ENCODE assay signal across 8 cellular contexts in the genomic region with DNA sequence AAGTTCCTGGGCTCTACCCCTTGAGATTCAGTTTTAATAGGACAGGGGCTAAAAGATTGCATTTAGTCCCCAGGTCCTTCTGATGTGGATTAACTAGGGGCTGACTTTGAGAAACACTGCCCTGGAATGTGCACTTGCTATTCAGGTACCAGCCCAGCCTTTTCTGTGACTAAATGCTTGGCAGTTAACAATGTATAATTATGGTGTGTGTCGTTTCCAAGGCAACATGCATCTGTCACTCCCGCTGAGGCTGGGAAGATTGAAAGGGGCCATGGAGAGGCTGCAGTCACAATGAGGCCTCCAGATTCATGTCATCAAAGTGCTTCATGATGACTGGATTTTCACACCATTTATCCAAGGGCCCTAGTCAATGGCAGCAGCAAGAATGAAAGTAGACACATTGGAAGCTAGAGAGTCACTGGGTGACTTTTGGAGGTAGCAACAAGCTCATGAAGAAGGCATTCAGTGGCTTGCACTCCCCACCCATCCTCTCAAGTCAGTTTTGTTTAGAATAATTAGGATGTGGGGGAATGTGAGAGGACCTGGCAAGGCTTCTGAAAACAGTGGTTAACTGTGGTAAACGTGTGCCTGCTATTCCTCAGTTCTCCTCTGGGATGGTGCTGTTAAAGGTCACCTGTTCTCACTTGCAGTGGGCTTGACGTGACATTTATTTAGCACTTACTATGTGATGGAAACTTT. TPM values are rescaled to one million over a fixed set of nuclear protein-coding genes. Genes with fewer than 3 reads are reported as not detected.
DNase-seq lines count a peak whose midpoint lies in the region; ATAC-seq and TF ChIP-seq lines count a peak whose summit lies in the region.

No MANE protein-coding gene starts in this region.

- H3K9me3 Mint-ChIP-seq in activated naive CD8-positive, alpha-beta T cell treated with anti-CD3 and anti-CD28 coated beads, Interleukin-2, amount 50 U/mL, for 24 hours: no peaks in the 10 kb centered on the region
- no peaks in the 10 kb centered on the region for H3K9me3 Mint-ChIP-seq in activated naive CD8-positive, alpha-beta T cell treated with anti-CD3 and anti-CD28 coated beads for 36 hours
- H3K9me3 Mint-ChIP-seq in glutamatergic neuron (ENCODE audit: unreplicated experiment): no peaks in the 10 kb centered on the region
- H3K9me3 Mint-ChIP-seq in stimulated activated effector memory CD8-positive, alpha-beta T cell treated with anti-CD3 and anti-CD28 coated beads, Interleukin-12 subunit alpha, Interleukin-12 subunit beta, amount 100 ng/mL, for 72 hours: no peaks in the 10 kb centered on the region

- no peaks in the 10 kb centered on the region for H3K9me3 ChIP-seq in PC-9 (ENCODE audit: insufficient read depth, low read depth)

- no peak for TF ChIP-seq CTCF in PC-9 (conservative IDR thresholded peaks at IDR 0.05)
- no peak for TF ChIP-seq CTCF in glutamatergic neuron (IDR thresholded peaks at IDR 0.05; ENCODE audit: partially characterized antibody, unreplicated experiment)

- ATAC-seq in activated naive CD8-positive, alpha-beta T cell treated with anti-CD3 and anti-CD28 coated beads, Interleukin-2, amount 50 U/mL, for 24 hours: peak; percentile 63
- ATAC-seq in stimulated activated effector memory CD8-positive, alpha-beta T cell treated with anti-CD3 and anti-CD28 coated beads, Interleukin-12 subunit alpha, Interleukin-12 subunit beta, amount 100 ng/mL, for 72 hours: peak; percentile 70
- ATAC-seq in HG03342 (IDR thresholded peaks at IDR 0.05; ENCODE audit: unreplicated experiment) (no peak), GM18498 (IDR thresholded peaks at IDR 0.05; ENCODE audit: unreplicated experiment) (no peak)

- no peak overlapping the region for H2AFZ ChIP-seq in PC-9

- POLR2A ChIA-PET in PC-9 (lab: Charles Lee; ENCODE audit: unreplicated experiment): interaction anchor here (0.5 to 1.1 kb wide), 8 partner anchors 15 to 185 kb away, joined by 3 to 14 read pairs (median 6); no protein-coding TSS in a partner anchor

- peaks cover 61% of the 10 kb centered on the region for H3K4me1 ChIP-seq in PC-9 (replicated peaks; ENCODE audit: insufficient read depth)

- peak overlapping the region; percentile 56 for H3K4me2 ChIP-seq in PC-9

- no peaks in the 10 kb centered on the region for H3K36me3 Mint-ChIP-seq in activated naive CD8-positive, alpha-beta T cell treated with anti-CD3 and anti-CD28 coated beads, Interleukin-2, amount 50 U/mL, for 24 hours (ENCODE audit: low read depth)
- H3K36me3 Mint-ChIP-seq in activated naive CD8-positive, alpha-beta T cell treated with anti-CD3 and anti-CD28 coated beads for 36 hours: no peaks in the 10 kb centered on the region
- peaks cover 4% of the 10 kb centered on the region for H3K36me3 Mint-ChIP-seq in glutamatergic neuron (ENCODE audit: unreplicated experiment)
- no peaks in the 10 kb centered on the region for H3K36me3 Mint-ChIP-seq in stimulated activated effector memory CD8-positive, alpha-beta T cell treated with anti-CD3 and anti-CD28 coated beads, Interleukin-12 subunit alpha, Interleukin-12 subunit beta, amount 100 ng/mL, for 72 hours

- intact Hi-C loops in PC-9 (cut with micrococcal nuclease; ENCODE audit: unreplicated experiment): loop anchor here (1.0 to 5.0 kb wide), 5 partner anchors 25 to 243 kb away; a partner anchor contains a TSS

- H3K27me3 Mint-ChIP-seq in activated naive CD8-positive, alpha-beta T cell treated with anti-CD3 and anti-CD28 coated beads, Interleukin-2, amount 50 U/mL, for 24 hours: peaks cover 3% of the 10 kb centered on the region
- H3K27me3 Mint-ChIP-seq in activated naive CD8-positive, alpha-beta T cell treated with anti-CD3 and anti-CD28 coated beads for 36 hours: peaks cover 6% of the 10 kb centered on the region
- H3K27me3 Mint-ChIP-seq in glutamatergic neuron (ENCODE audit: unreplicated experiment): peaks cover 1% of the 10 kb centered on the region

- DNase-seq in activated naive CD8-positive, alpha-beta T cell treated with anti-CD3 and anti-CD28 coated beads, Interleukin-2, amount 50 U/mL, for 24 hours: no peak
- DNase-seq in activated naive CD8-positive, alpha-beta T cell treated with anti-CD3 and anti-CD28 coated beads for 36 hours: no peak
- DNase-seq in PC-9 (peak; percentile 85 to 97), glutamatergic neuron (no peak), germinal center (ENCODE audit: low spot score) (no peak)
- DNase-seq in stimulated activated effector memory CD8-positive, alpha-beta T cell treated with anti-CD3 and anti-CD28 coated beads, Interleukin-12 subunit alpha, Interleukin-12 subunit beta, amount 100 ng/mL, for 72 hours (ENCODE audit: low spot score in 2 of 2): no peak

- H3K4me3 Mint-ChIP-seq in activated naive CD8-positive, alpha-beta T cell treated with anti-CD3 and anti-CD28 coated beads, Interleukin-2, amount 50 U/mL, for 24 hours: no peak overlapping the region
- no peak overlapping the region for H3K4me3 Mint-ChIP-seq in activated naive CD8-positive, alpha-beta T cell treated with anti-CD3 and anti-CD28 coated beads for 36 hours
- H3K4me3 Mint-ChIP-seq in glutamatergic neuron (ENCODE audit: unreplicated experiment): peak overlapping the region; percentile 31
- no peak overlapping the region for H3K4me3 Mint-ChIP-seq in stimulated activated effector memory CD8-positive, alpha-beta T cell treated with anti-CD3 and anti-CD28 coated beads, Interleukin-12 subunit alpha, Interleukin-12 subunit beta, amount 100 ng/mL, for 72 hours

- H3K79me2 ChIP-seq in PC-9 (ENCODE audit: low read depth): peaks cover 97% of the 10 kb centered on the region

- no peaks in the 10 kb centered on the region for H3K9me2 ChIP-seq in PC-9 (ENCODE audit: insufficient read depth)

- no peaks in the 10 kb centered on the region for H3K27me3 ChIP-seq in PC-9 (ENCODE audit: insufficient read depth, low read depth)

- no peak overlapping the region for H3K4me3 ChIP-seq in PC-9

- BruUV-seq in PC-9 (replicated peaks; lab: Mats Ljungman, UMichigan): no TSS peak

- H3K27ac ChIP-seq in PC-9: peak overlapping the region; percentile 86

- peaks cover 64% of the 10 kb centered on the region for H3F3A ChIP-seq in PC-9 (ENCODE audit: insufficient read depth, low read depth)

- no peak overlapping the region for H3K27ac Mint-ChIP-seq in activated naive CD8-positive, alpha-beta T cell treated with anti-CD3 and anti-CD28 coated beads, Interleukin-2, amount 50 U/mL, for 24 hours
- H3K27ac Mint-ChIP-seq in activated naive CD8-positive, alpha-beta T cell treated with anti-CD3 and anti-CD28 coated beads for 36 hours: no peak overlapping the region
- peak overlapping the region; percentile 44 for H3K27ac Mint-ChIP-seq in glutamatergic neuron (ENCODE audit: unreplicated experiment)
- H3K27ac Mint-ChIP-seq in stimulated activated effector memory CD8-positive, alpha-beta T cell treated with anti-CD3 and anti-CD28 coated beads, Interleukin-12 subunit alpha, Interleukin-12 subunit beta, amount 100 ng/mL, for 72 hours: no peak overlapping the region

- peaks cover 50% of the 10 kb centered on the region for H3K36me3 ChIP-seq in PC-9 (ENCODE audit: low read depth)

- CTCF ChIA-PET in PC-9 (lab: Charles Lee): interaction anchor here (0.6 kb wide), 1 partner anchor 134 kb away, joined by 3 read pairs; no protein-coding TSS in a partner anchor

- H4K20me1 ChIP-seq in PC-9 (ENCODE audit: insufficient read depth): no peaks in the 10 kb centered on the region

- H3K4me1 Mint-ChIP-seq in activated naive CD8-positive, alpha-beta T cell treated with anti-CD3 and anti-CD28 coated beads, Interleukin-2, amount 50 U/mL, for 24 hours: peaks cover 2% of the 10 kb centered on the region
- peaks cover 3% of the 10 kb centered on the region for H3K4me1 Mint-ChIP-seq in activated naive CD8-positive, alpha-beta T cell treated with anti-CD3 and anti-CD28 coated beads for 36 hours
- peaks cover 22% of the 10 kb centered on the region for H3K4me1 Mint-ChIP-seq in glutamatergic neuron (ENCODE audit: low read depth, unreplicated experiment)
- H3K4me1 Mint-ChIP-seq in stimulated activated effector memory CD8-positive, alpha-beta T cell treated with anti-CD3 and anti-CD28 coated beads, Interleukin-12 subunit alpha, Interleukin-12 subunit beta, amount 100 ng/mL, for 72 hours: no peaks in the 10 kb centered on the region

RNA-seq across cellular contexts. Expression of a gene that starts 28.3 kb away (rescaled TPM):
- total RNA-seq in activated naive CD8-positive, alpha-beta T cell treated with anti-CD3 and anti-CD28 coated beads for 36 hours: 1 to 10 TPM; 7.9 to 9.0 TPM
- total RNA-seq in PC-9 (2021) (133 and 145 TPM in 2 replicates), glutamatergic neuron (ENCODE audit: unreplicated experiment) (259 TPM)

Comparison
In these comparisons a context has a peak if more than half of its experiments do, and no peak if none do; other contexts are left out.
1. ATAC-seq: peak in activated naive CD8-positive, alpha-beta T cell treated with anti-CD3 and anti-CD28 coated beads, Interleukin-2, amount 50 U/mL, for 24 hours (single experiment) and stimulated activated effector memory CD8-positive, alpha-beta T cell treated with anti-CD3 and anti-CD28 coated beads, Interleukin-12 subunit alpha, Interleukin-12 subunit beta, amount 100 ng/mL, for 72 hours (single experiment); none in HG03342 (single experiment) and GM18498 (single experiment).
2. DNase-seq: peak in PC-9 (2 of 2); none in activated naive CD8-positive, alpha-beta T cell treated with anti-CD3 and anti-CD28 coated beads, Interleukin-2, amount 50 U/mL, for 24 hours (single experiment), activated naive CD8-positive, alpha-beta T cell treated with anti-CD3 and anti-CD28 coated beads for 36 hours (single experiment), glutamatergic neuron (single experiment), stimulated activated effector memory CD8-positive, alpha-beta T cell treated with anti-CD3 and anti-CD28 coated beads, Interleukin-12 subunit alpha, Interleukin-12 subunit beta, amount 100 ng/mL, for 72 hours (0 of 2) and germinal center (single experiment).
3. RNA of a gene that starts 28.3 kb away (total RNA-seq): 259 TPM in glutamatergic neuron (single experiment) and 133 to 145 TPM in PC-9; 7.9 to 9.0 TPM in activated naive CD8-positive, alpha-beta T cell treated with anti-CD3 and anti-CD28 coated beads for 36 hours; every median in the first group is over 10 times any median in the second.